In the genomic region with DNA sequence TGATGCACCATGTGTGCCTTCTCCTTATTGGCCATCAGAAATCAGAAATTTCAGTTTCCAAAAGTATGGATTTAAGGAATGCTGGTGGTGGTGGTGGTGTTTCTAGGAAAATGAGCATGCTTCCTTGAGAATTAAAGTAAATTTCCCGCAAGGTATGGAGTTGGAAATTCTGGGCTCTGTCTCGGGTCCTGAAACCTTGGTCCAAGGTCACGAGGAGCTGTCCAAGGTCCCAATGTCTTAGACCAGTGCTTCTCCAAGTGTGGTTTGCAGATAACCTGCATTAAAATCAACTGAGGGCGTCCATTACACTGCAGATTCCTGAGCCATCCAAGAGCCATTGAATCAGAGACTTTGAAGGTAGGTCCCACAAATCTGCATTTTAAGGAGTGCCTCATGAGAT, we compare ENCODE assay signal across 1 cellular context.
A peak's percentile ranks its signal among the peaks of the same experiment; 100 is the strongest.
TF ChIP-seq lines count a peak whose summit lies in the region.

No MANE protein-coding gene starts in this region.

TF ChIP-seq in WTC11, 78 proteins besides CTCF, POLR2A, EP300 and RAD21 (continued from another document and continues in another):
- TF ChIP-seq, protein P1, sequence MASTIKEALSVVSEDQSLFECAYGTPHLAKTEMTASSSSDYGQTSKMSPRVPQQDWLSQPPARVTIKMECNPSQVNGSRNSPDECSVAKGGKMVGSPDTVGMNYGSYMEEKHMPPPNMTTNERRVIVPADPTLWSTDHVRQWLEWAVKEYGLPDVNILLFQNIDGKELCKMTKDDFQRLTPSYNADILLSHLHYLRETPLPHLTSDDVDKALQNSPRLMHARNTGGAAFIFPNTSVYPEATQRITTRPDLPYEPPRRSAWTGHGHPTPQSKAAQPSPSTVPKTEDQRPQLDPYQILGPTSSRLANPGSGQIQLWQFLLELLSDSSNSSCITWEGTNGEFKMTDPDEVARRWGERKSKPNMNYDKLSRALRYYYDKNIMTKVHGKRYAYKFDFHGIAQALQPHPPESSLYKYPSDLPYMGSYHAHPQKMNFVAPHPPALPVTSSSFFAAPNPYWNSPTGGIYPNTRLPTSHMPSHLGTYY (CRISPR knock-in tag; IDR thresholded peaks at IDR 0.05): no peak
- no peak for TF ChIP-seq GTF2I (CRISPR knock-in tag; conservative IDR thresholded peaks at IDR 0.05)
- TF ChIP-seq, protein P2, sequence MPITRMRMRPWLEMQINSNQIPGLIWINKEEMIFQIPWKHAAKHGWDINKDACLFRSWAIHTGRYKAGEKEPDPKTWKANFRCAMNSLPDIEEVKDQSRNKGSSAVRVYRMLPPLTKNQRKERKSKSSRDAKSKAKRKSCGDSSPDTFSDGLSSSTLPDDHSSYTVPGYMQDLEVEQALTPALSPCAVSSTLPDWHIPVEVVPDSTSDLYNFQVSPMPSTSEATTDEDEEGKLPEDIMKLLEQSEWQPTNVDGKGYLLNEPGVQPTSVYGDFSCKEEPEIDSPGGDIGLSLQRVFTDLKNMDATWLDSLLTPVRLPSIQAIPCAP (CRISPR knock-in tag; IDR thresholded peaks at IDR 0.05): peak; percentile 98
- TF ChIP-seq ZNF512 (CRISPR knock-in tag; IDR thresholded peaks at IDR 0.05; ENCODE audit: borderline replicate concordance): peak; percentile 76; the same call in 1 of the 2 replicates
- TF ChIP-seq, protein P3, sequence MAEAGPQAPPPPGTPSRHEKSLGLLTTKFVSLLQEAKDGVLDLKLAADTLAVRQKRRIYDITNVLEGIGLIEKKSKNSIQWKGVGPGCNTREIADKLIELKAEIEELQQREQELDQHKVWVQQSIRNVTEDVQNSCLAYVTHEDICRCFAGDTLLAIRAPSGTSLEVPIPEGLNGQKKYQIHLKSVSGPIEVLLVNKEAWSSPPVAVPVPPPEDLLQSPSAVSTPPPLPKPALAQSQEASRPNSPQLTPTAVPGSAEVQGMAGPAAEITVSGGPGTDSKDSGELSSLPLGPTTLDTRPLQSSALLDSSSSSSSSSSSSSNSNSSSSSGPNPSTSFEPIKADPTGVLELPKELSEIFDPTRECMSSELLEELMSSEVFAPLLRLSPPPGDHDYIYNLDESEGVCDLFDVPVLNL (CRISPR knock-in tag; IDR thresholded peaks at IDR 0.05; ENCODE audit: borderline replicate concordance, low read depth): peak; percentile 90
- TF ChIP-seq ZNF138 (CRISPR knock-in tag; conservative IDR thresholded peaks at IDR 0.05): peak; percentile 83; the same call in 1 of the 2 replicates
- TF ChIP-seq CREM (CRISPR knock-in tag; IDR thresholded peaks at IDR 0.05): peak; percentile 91
- TF ChIP-seq, protein P4, sequence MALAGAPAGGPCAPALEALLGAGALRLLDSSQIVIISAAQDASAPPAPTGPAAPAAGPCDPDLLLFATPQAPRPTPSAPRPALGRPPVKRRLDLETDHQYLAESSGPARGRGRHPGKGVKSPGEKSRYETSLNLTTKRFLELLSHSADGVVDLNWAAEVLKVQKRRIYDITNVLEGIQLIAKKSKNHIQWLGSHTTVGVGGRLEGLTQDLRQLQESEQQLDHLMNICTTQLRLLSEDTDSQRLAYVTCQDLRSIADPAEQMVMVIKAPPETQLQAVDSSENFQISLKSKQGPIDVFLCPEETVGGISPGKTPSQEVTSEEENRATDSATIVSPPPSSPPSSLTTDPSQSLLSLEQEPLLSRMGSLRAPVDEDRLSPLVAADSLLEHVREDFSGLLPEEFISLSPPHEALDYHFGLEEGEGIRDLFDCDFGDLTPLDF (CRISPR knock-in tag; IDR thresholded peaks at IDR 0.05): peak; percentile 96
- TF ChIP-seq EMX1 (CRISPR knock-in tag; IDR thresholded peaks at IDR 0.05): no peak
- TF ChIP-seq IRF2 (CRISPR knock-in tag; IDR thresholded peaks at IDR 0.05; ENCODE audit: borderline replicate concordance, low read depth): peak; percentile 79; the same call in 1 of the 2 replicates
- no peak for TF ChIP-seq MXD4 (CRISPR knock-in tag; IDR thresholded peaks at IDR 0.05; ENCODE audit: borderline replicate concordance)
- peak; percentile 93 for TF ChIP-seq NFE2L1 (CRISPR knock-in tag; IDR thresholded peaks at IDR 0.05)
- peak; percentile 94 for TF ChIP-seq ZNF281 (CRISPR knock-in tag; IDR thresholded peaks at IDR 0.05)
- TF ChIP-seq, protein P5, sequence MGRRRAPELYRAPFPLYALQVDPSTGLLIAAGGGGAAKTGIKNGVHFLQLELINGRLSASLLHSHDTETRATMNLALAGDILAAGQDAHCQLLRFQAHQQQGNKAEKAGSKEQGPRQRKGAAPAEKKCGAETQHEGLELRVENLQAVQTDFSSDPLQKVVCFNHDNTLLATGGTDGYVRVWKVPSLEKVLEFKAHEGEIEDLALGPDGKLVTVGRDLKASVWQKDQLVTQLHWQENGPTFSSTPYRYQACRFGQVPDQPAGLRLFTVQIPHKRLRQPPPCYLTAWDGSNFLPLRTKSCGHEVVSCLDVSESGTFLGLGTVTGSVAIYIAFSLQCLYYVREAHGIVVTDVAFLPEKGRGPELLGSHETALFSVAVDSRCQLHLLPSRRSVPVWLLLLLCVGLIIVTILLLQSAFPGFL (CRISPR knock-in tag; IDR thresholded peaks at IDR 0.05; ENCODE audit: borderline replicate concordance): peak; percentile 90; the same call in 1 of the 2 replicates
- TF ChIP-seq FOXK1 (CRISPR knock-in tag; IDR thresholded peaks at IDR 0.05): peak; percentile 88; the same call in 1 of the 2 replicates
- no peak for TF ChIP-seq RORB (CRISPR knock-in tag; IDR thresholded peaks at IDR 0.05)
- TF ChIP-seq JUN (CRISPR knock-in tag; IDR thresholded peaks at IDR 0.05): peak; percentile 98
- TF ChIP-seq ZNF671 (CRISPR knock-in tag; IDR thresholded peaks at IDR 0.05): no peak
- peak; percentile 79 for TF ChIP-seq TCF7 (CRISPR knock-in tag; IDR thresholded peaks at IDR 0.05; ENCODE audit: low read depth)
- TF ChIP-seq ZNF396 (CRISPR knock-in tag; IDR thresholded peaks at IDR 0.05; ENCODE audit: borderline replicate concordance): peak; percentile 92; the same call in 1 of the 2 replicates
- TF ChIP-seq NR3C1 (CRISPR knock-in tag; conservative IDR thresholded peaks at IDR 0.05; ENCODE audit: low read depth): peak; percentile 73; the same call in 1 of the 2 replicates
- TF ChIP-seq SOX15 (CRISPR knock-in tag; IDR thresholded peaks at IDR 0.05): no peak
- TF ChIP-seq ETV6 (CRISPR knock-in tag; IDR thresholded peaks at IDR 0.05): peak; percentile 97
- TF ChIP-seq TEAD4 (CRISPR knock-in tag; IDR thresholded peaks at IDR 0.05): peak; percentile 96
- TF ChIP-seq OVOL2 (CRISPR knock-in tag; IDR thresholded peaks at IDR 0.05; ENCODE audit: borderline replicate concordance): no peak
- TF ChIP-seq, protein P6, sequence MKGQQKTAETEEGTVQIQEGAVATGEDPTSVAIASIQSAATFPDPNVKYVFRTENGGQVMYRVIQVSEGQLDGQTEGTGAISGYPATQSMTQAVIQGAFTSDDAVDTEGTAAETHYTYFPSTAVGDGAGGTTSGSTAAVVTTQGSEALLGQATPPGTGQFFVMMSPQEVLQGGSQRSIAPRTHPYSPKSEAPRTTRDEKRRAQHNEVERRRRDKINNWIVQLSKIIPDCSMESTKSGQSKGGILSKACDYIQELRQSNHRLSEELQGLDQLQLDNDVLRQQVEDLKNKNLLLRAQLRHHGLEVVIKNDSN (CRISPR knock-in tag; IDR thresholded peaks at IDR 0.05): peak; percentile 87
- 0 out of 2 replicates have a peak, but pooled peaks have one; percentile 24 for TF ChIP-seq ZNF121 (CRISPR knock-in tag; IDR thresholded peaks at IDR 0.05)
- peak; percentile 56 for TF ChIP-seq NFYB (CRISPR knock-in tag; conservative IDR thresholded peaks at IDR 0.05; ENCODE audit: low read depth)
- peak; percentile 92; the same call in 1 of the 2 replicates for TF ChIP-seq MLX (CRISPR knock-in tag; IDR thresholded peaks at IDR 0.05)
- peak; percentile 87 for TF ChIP-seq ATF6 (CRISPR knock-in tag; IDR thresholded peaks at IDR 0.05)
- peak; percentile 90 for TF ChIP-seq ATF1 (CRISPR knock-in tag; IDR thresholded peaks at IDR 0.05)
- TF ChIP-seq, protein P7, sequence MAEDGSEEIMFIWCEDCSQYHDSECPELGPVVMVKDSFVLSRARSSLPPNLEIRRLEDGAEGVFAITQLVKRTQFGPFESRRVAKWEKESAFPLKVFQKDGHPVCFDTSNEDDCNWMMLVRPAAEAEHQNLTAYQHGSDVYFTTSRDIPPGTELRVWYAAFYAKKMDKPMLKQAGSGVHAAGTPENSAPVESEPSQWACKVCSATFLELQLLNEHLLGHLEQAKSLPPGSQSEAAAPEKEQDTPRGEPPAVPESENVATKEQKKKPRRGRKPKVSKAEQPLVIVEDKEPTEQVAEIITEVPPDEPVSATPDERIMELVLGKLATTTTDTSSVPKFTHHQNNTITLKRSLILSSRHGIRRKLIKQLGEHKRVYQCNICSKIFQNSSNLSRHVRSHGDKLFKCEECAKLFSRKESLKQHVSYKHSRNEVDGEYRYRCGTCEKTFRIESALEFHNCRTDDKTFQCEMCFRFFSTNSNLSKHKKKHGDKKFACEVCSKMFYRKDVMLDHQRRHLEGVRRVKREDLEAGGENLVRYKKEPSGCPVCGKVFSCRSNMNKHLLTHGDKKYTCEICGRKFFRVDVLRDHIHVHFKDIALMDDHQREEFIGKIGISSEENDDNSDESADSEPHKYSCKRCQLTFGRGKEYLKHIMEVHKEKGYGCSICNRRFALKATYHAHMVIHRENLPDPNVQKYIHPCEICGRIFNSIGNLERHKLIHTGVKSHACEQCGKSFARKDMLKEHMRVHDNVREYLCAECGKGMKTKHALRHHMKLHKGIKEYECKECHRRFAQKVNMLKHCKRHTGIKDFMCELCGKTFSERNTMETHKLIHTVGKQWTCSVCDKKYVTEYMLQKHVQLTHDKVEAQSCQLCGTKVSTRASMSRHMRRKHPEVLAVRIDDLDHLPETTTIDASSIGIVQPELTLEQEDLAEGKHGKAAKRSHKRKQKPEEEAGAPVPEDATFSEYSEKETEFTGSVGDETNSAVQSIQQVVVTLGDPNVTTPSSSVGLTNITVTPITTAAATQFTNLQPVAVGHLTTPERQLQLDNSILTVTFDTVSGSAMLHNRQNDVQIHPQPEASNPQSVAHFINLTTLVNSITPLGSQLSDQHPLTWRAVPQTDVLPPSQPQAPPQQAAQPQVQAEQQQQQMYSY (CRISPR knock-in tag; IDR thresholded peaks at IDR 0.05): no peak; the same call in 1 of the 2 replicates
- peak; percentile 78; the same call in 1 of the 2 replicates for TF ChIP-seq FOXP1 (CRISPR knock-in tag; IDR thresholded peaks at IDR 0.05; ENCODE audit: borderline replicate concordance)
- TF ChIP-seq, protein P8, sequence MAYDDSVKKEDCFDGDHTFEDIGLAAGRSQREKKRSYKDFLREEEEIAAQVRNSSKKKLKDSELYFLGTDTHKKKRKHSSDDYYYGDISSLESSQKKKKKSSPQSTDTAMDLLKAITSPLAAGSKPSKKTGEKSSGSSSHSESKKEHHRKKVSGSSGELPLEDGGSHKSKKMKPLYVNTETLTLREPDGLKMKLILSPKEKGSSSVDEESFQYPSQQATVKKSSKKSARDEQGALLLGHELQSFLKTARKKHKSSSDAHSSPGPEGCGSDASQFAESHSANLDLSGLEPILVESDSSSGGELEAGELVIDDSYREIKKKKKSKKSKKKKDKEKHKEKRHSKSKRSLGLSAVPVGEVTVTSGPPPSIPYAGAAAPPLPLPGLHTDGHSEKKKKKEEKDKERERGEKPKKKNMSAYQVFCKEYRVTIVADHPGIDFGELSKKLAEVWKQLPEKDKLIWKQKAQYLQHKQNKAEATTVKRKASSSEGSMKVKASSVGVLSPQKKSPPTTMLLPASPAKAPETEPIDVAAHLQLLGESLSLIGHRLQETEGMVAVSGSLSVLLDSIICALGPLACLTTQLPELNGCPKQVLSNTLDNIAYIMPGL (CRISPR knock-in tag; IDR thresholded peaks at IDR 0.05): no peak
